Comparison of ENCODE assay signal across 14 cellular contexts in the genomic region with DNA sequence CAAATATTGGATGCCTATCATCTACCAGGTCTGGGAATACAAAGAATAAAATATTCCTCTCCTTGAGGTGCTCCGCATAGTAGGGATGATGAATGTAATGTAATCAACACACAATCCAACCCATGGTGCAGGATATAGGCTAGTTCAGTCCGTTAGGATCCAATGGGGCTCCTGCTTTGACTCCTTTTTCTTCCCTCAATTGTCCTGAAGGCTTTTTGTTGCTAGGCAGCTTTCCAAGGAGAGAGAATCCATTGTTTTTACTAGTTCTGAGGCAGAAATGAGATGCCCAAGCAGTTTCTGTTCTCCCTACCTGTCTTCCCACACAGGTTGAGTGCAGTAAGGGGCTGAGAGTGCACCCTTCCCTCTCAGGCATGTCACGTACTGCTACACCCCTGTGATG. TPM values are rescaled to one million over a fixed set of nuclear protein-coding genes. Genes with fewer than 3 reads are reported as not detected.
DNase-seq lines count a peak whose midpoint lies in the region; ATAC-seq, FAIRE-seq and TF ChIP-seq lines count a peak whose summit lies in the region.
"Had no signal": no experiment of that assay in that cellular context is flagged by ENCODE, and none has a peak within 500 bp of the region (broad histone marks: within the 10 kb centered on the region; RNA-seq: fewer than 3 reads in every experiment).

No MANE protein-coding gene starts in this region.

- no peaks in the 10 kb centered on the region for H3K27me3 Mint-ChIP-seq in MCF 10A (ENCODE audit: insufficient read depth, unreplicated experiment)
- H3K27me3 Mint-ChIP-seq in T-helper 17 cell = no peaks in the 10 kb centered on the region

- H3K4me3 Mint-ChIP-seq in MCF 10A (ENCODE audit: unreplicated experiment) (no peak overlapping the region), T-helper 17 cell (no peak overlapping the region)
- H3K4me3 Mint-ChIP-seq: CD14-positive monocyte, H9 had no signal

- H3K4me2 ChIP-seq in endothelial cell of umbilical vein (ENCODE audit: insufficient read depth, low read length) = no peak overlapping the region
- H3K4me2 ChIP-seq: A549 had no signal

- no peak for TF ChIP-seq CTCF in MCF 10A (IDR thresholded peaks at IDR 0.05; ENCODE audit: unreplicated experiment)
- TF ChIP-seq CTCF in breast epithelium (IDR thresholded peaks at IDR 0.05) = no peak
- TF ChIP-seq CTCF in endothelial cell of umbilical vein (IDR thresholded peaks at IDR 0.05; ENCODE audit: extremely low read depth in 1 of 2, insufficient read depth in 1 of 2, low read depth in 1 of 2, low read length in 2 of 2) = no peak

- no peaks in the 10 kb centered on the region for H3K27me3 ChIP-seq in breast epithelium
- H3K27me3 ChIP-seq in endothelial cell of umbilical vein (ENCODE audit: control insufficient read depth in 2 of 2, insufficient read depth in 2 of 2, low read length in 2 of 2) = no peaks in the 10 kb centered on the region

- no peak overlapping the region for H3K9ac ChIP-seq in endothelial cell of umbilical vein (replicated peaks; ENCODE audit: extremely low read depth, insufficient read depth, low read length)
- H3K9ac ChIP-seq: GM23248 had no signal

- intact Hi-C loops in MCF 10A (cut with micrococcal nuclease) = no loop called here
- intact Hi-C loops in breast epithelium (cut with DNase I; ENCODE audit: low total_unique reads) = no loop called here
- intact Hi-C loops in endothelial cell of umbilical vein (cut with micrococcal nuclease) = no loop called here

- H3K79me2 ChIP-seq in endothelial cell of umbilical vein (ENCODE audit: control insufficient read depth, insufficient read depth, low read length) = peaks cover 70% of the 10 kb centered on the region

- no peak for ATAC-seq in T-helper 17 cell
- ATAC-seq in GM19463 (IDR thresholded peaks at IDR 0.05; ENCODE audit: unreplicated experiment) = no peak
- ATAC-seq in GM18498 (IDR thresholded peaks at IDR 0.05; ENCODE audit: unreplicated experiment) = no peak
- ATAC-seq: A549 had no signal

- DNase-seq in MCF 10A (ENCODE audit: unreplicated experiment) (no peak), breast epithelium (ENCODE audit: low spot score in 2 of 2) (no peak), T-helper 17 cell (no peak), endothelial cell of umbilical vein (ENCODE audit: low read depth, low spot score) (peak; percentile 40)
- DNase-seq in stimulated activated naive CD4-positive, alpha-beta T cell treated with Interleukin-2 at 50 U/mL for 16 hours (lab: John Stamatoyannopoulos, UW) = no peak
- DNase-seq: DMS53, GF-D8, GM23248, H9, IMR-90 had no signal

- POLR2A ChIA-PET in MCF 10A (lab: Yijun Ruan, JAX) = interaction anchor here (1.1 to 2.6 kb wide), 2 partner anchors 9 to 11 kb away, joined by 3 to 13 read pairs; partner anchors contain the start of gene WRNIP1
- POLR2A ChIA-PET in endothelial cell of umbilical vein (lab: Charles Lee) = no interaction called here

- H3K4me1 Mint-ChIP-seq in MCF 10A (ENCODE audit: insufficient read depth, unreplicated experiment) (no peaks in the 10 kb centered on the region), T-helper 17 cell (peaks cover 27% of the 10 kb centered on the region)

- FAIRE-seq in endothelial cell of umbilical vein (lab: Jason Lieb, UNC) = no peak
- FAIRE-seq: A549 had no signal

- H4K20me1 ChIP-seq in endothelial cell of umbilical vein (replicated peaks; ENCODE audit: control insufficient read depth, extremely low read depth, insufficient read depth, low read length) = no peaks in the 10 kb centered on the region

- CTCF ChIA-PET in MCF 10A (lab: Yijun Ruan, JAX) (interaction anchor here (1.3 kb wide), 1 partner anchor 10 kb away, joined by 3 read pairs; no protein-coding TSS in a partner anchor), endothelial cell of umbilical vein (lab: Charles Lee) (no interaction called here)

- no peaks in the 10 kb centered on the region for H3K36me3 ChIP-seq in breast epithelium
- peaks cover 6 to 18% of the 10 kb centered on the region in 2 experiments for H3K36me3 ChIP-seq in endothelial cell of umbilical vein (ENCODE audit: control insufficient read depth in 2 of 2, extremely low read depth in 1 of 2, insufficient read depth in 2 of 2, low read length in 2 of 2)

- no peaks in the 10 kb centered on the region for H3K9me1 ChIP-seq in endothelial cell of umbilical vein (replicated peaks; ENCODE audit: control insufficient read depth, extremely low read depth, insufficient read depth, low read length)

- no peaks in the 10 kb centered on the region for H3K9me3 Mint-ChIP-seq in MCF 10A (ENCODE audit: unreplicated experiment)
- H3K9me3 Mint-ChIP-seq: CD14-positive monocyte, H9 had no signal

- dilution Hi-C loops in endothelial cell of umbilical vein (cut with MboI; ENCODE audit: extremely low pct_ligation_motif_present, low sequenced_read_pairs) = no loop called here

- H3K27ac ChIP-seq in breast epithelium (no peak overlapping the region), endothelial cell of umbilical vein (ENCODE audit: insufficient read depth, low read depth, low read length) (no peak overlapping the region)
- H3K27ac ChIP-seq: A549, GM23248 had no signal

- no peak overlapping the region for H2AFZ ChIP-seq in endothelial cell of umbilical vein (ENCODE audit: low read depth, low read length)
- H2AFZ ChIP-seq: GM23248 had no signal

- peak overlapping the region; percentile 8 for H3K27ac Mint-ChIP-seq in MCF 10A (ENCODE audit: low read depth, unreplicated experiment)
- H3K27ac Mint-ChIP-seq in T-helper 17 cell = peak overlapping the region; percentile 9
- H3K27ac Mint-ChIP-seq: CD14-positive monocyte had no signal

- TF ChIP-seq POLR2A in breast epithelium (IDR thresholded peaks at IDR 0.05) (no peak), endothelial cell of umbilical vein (IDR thresholded peaks at IDR 0.05; ENCODE audit: low read depth, low read length) (no peak)

- BruUV-seq in MCF 10A (replicated peaks; lab: Mats Ljungman, UMichigan) (no TSS peak), endothelial cell of umbilical vein (replicated peaks; lab: Mats Ljungman, UMichigan) (no TSS peak)

- peaks cover 66% of the 10 kb centered on the region for H3K36me3 Mint-ChIP-seq in MCF 10A (ENCODE audit: insufficient read depth, unreplicated experiment)
- H3K36me3 Mint-ChIP-seq in T-helper 17 cell (ENCODE audit: low read depth) = peaks cover 4% of the 10 kb centered on the region

- no peaks in the 10 kb centered on the region for H3K4me1 ChIP-seq in breast epithelium
- H3K4me1 ChIP-seq in endothelial cell of umbilical vein (ENCODE audit: control insufficient read depth, extremely low read depth, insufficient read depth, low read length) = no peaks in the 10 kb centered on the region
- H3K4me1 ChIP-seq: A549 had no signal

- no peaks in the 10 kb centered on the region for H3K9me3 ChIP-seq in breast epithelium
- no peaks in the 10 kb centered on the region for H3K9me3 ChIP-seq in T-helper 17 cell (ENCODE audit: control insufficient read depth, low read length, poor library complexity, severe bottlenecking)
- no peaks in the 10 kb centered on the region for H3K9me3 ChIP-seq in endothelial cell of umbilical vein (replicated peaks; ENCODE audit: control insufficient read depth, insufficient read depth, low read length)
- H3K9me3 ChIP-seq: A549 had no signal

- H3K4me3 ChIP-seq in breast epithelium = no peak overlapping the region
- H3K4me3 ChIP-seq in endothelial cell of umbilical vein (replicated peaks in 1 of 3; ENCODE audit: insufficient read depth in 1 of 3, low read depth in 1 of 3, low read length in 3 of 3) = no peak overlapping the region
- H3K4me3 ChIP-seq: A549, GM23248 had no signal

TF ChIP-seq in endothelial cell of umbilical vein, 7 proteins besides CTCF, POLR2A, EP300 and RAD21:
- TF ChIP-seq JUN (IDR thresholded peaks at IDR 0.05; ENCODE audit: borderline replicate concordance, insufficient read depth, insufficient read length, low read depth) (no peak), MAX (IDR thresholded peaks at IDR 0.05; ENCODE audit: insufficient read depth, insufficient read length) (no peak), GATA2 (IDR thresholded peaks at IDR 0.05; ENCODE audit: insufficient read depth, insufficient read length, low read depth, low read length) (no peak), EZH2 (IDR thresholded peaks at IDR 0.05; ENCODE audit: borderline replicate concordance, low read depth, low read length, severe bottlenecking) (no peak), POLR2AphosphoS5 (IDR thresholded peaks at IDR 0.05; ENCODE audit: insufficient read depth, low read depth, low read length) (no peak), FOS (IDR thresholded peaks at IDR 0.05; ENCODE audit: borderline replicate concordance, insufficient read depth, low read length) (no peak), MYC (IDR thresholded peaks at IDR 0.05; ENCODE audit: low read depth, low read length) (no peak)

RNA-seq across cellular contexts. Expression of gene WRNIP1, which starts 12.1 kb away (rescaled TPM):
- total RNA-seq in MCF 10A (2022) (33.4 and 44.8 TPM in 2 replicates), breast epithelium (10 to 100 TPM; 40.6 to 62.3 (median 59.3) TPM), T-helper 17 cell (10 to 100 TPM; 34.0 to 45.3 TPM), endothelial cell of umbilical vein (47.7 and 50.1 TPM in 2 replicates)
- 54.5 and 68.9 TPM in 2 replicates for polyA plus RNA-seq in endothelial cell of umbilical vein
- polyA plus RNA-seq in endothelial cell of umbilical vein (2011; cell fraction: cytosol; rRNA removed) = 56.2 and 64.2 TPM in 2 replicates
- polyA plus RNA-seq in endothelial cell of umbilical vein (2011; cell fraction: nucleus; rRNA removed) = 59.4 and 59.7 TPM in 2 replicates
- polyA plus RNA-seq in endothelial cell of umbilical vein (2012) = 44.9 and 45.1 TPM in 2 replicates
- polyA minus RNA-seq in endothelial cell of umbilical vein = 55.8 and 60.5 TPM in 2 replicates
- polyA minus RNA-seq in endothelial cell of umbilical vein (2011; cell fraction: cytosol; rRNA and poly(A)+ RNA removed) = 27.8 TPM
- 26.4 and 31.4 TPM in 2 replicates for polyA minus RNA-seq in endothelial cell of umbilical vein (2011; cell fraction: nucleus; rRNA and poly(A)+ RNA removed)

RNA-seq across cellular contexts. Expression of gene MYLK4, which starts 26.5 kb away (rescaled TPM):
- total RNA-seq in MCF 10A (2022) = 0.93 and 1.1 TPM in 2 replicates
- 1 to 10 TPM; 1.3 to 1.9 (median 1.4) TPM for total RNA-seq in breast epithelium
- 1 to 10 TPM in 1 of 2 donors, under 1 TPM in 1; 0.45 to 1.7 TPM for total RNA-seq in T-helper 17 cell
- 0.32 and 0.62 TPM in 2 replicates for total RNA-seq in endothelial cell of umbilical vein
- polyA plus RNA-seq in endothelial cell of umbilical vein = 0.29 and 0.41 TPM in 2 replicates
- polyA plus RNA-seq in endothelial cell of umbilical vein (2011; cell fraction: cytosol; rRNA removed) = 0.23 and 0.27 TPM in 2 replicates
- 1.9 and 2.3 TPM in 2 replicates for polyA plus RNA-seq in endothelial cell of umbilical vein (2011; cell fraction: nucleus; rRNA removed)
- 0.42 and 0.44 TPM in 2 replicates for polyA plus RNA-seq in endothelial cell of umbilical vein (2012)
- 0.51 and 0.78 TPM in 2 replicates for polyA minus RNA-seq in endothelial cell of umbilical vein
- polyA minus RNA-seq in endothelial cell of umbilical vein (2011; cell fraction: cytosol; rRNA and poly(A)+ RNA removed) = not detected
- polyA minus RNA-seq in endothelial cell of umbilical vein (2011; cell fraction: nucleus; rRNA and poly(A)+ RNA removed) = 0.87 and 0.91 TPM in 2 replicates
